In genomic region chr14:31576949-31577348, GRCh38 we compare ENCODE assay signal across 33 cellular contexts.
"Had no signal": no experiment of that assay in that cellular context is flagged by ENCODE, and none has a peak within 500 bp of the region (broad histone marks: within the 10 kb centered on the region; RNA-seq: fewer than 3 reads in every experiment).

No MANE protein-coding gene starts in this region.

- H3K27me3 Mint-ChIP-seq: activated B cell treated with CpG ODN at 0.5 μM for 24 hours; activated CD4-positive, alpha-beta memory T cell treated with anti-CD3 and anti-CD28 coated beads for 36 hours; activated CD8-positive, alpha-beta T cell treated with anti-CD3 and anti-CD28 coated beads for 36 hours; activated naive CD4-positive, alpha-beta T cell treated with anti-CD3 and anti-CD28 coated beads, Interleukin-2, amount 10 ng/mL, durations not matched to agents 7 days and 5 days; activated naive CD8-positive, alpha-beta T cell treated with anti-CD3 and anti-CD28 coated beads for 36 hours; activated T-cell treated with anti-CD3 and anti-CD28 coated beads, Interleukin-2, amount 50 U/mL, for 24 hours; activated T-helper 17 cell treated with anti-CD3 and anti-CD28 coated beads, Interleukin-2, amount 50 U/mL, for 72 hours had no signal

- H3K36me3 ChIP-seq: adrenal gland, brain microvascular endothelial cell had no signal

- H3K27ac ChIP-seq: body of pancreas, brain microvascular endothelial cell, VCaP had no signal

- H3K27me3 ChIP-seq: adrenal gland, body of pancreas, brain microvascular endothelial cell, breast epithelium had no signal

- H3K9me3 Mint-ChIP-seq: activated B cell treated with CpG ODN at 0.5 μM for 24 hours; activated CD4-positive, alpha-beta memory T cell treated with anti-CD3 and anti-CD28 coated beads for 36 hours; activated CD8-positive, alpha-beta T cell treated with anti-CD3 and anti-CD28 coated beads for 36 hours; activated naive CD4-positive, alpha-beta T cell treated with anti-CD3 and anti-CD28 coated beads, Interleukin-2, amount 10 ng/mL, durations not matched to agents 7 days and 5 days; activated naive CD4-positive, alpha-beta T cell treated with anti-CD3 and anti-CD28 coated beads, Interleukin-2, amount 50 U/mL, for 72 hours; activated naive CD8-positive, alpha-beta T cell treated with anti-CD3 and anti-CD28 coated beads for 36 hours; activated T-cell treated with anti-CD3 and anti-CD28 coated beads, Interleukin-2, amount 50 U/mL, for 24 hours; activated T-helper 1 cell treated with anti-CD3 and anti-CD28 coated beads, Interleukin-12 subunit alpha, Interleukin-12 subunit beta, Interleukin-2, Interleukin-4 antibody, amounts not matched to agents 30 ng/mL and 10 ng/mL and 1 ng/mL, durations not matched to agents 14 hours and 24 hours and 36 hours; activated T-helper 17 cell treated with anti-CD3 and anti-CD28 coated beads, Interleukin-2, amount 50 U/mL, for 72 hours; T-helper 1 cell treated with Interleukin-12 subunit alpha and Interleukin-12 subunit beta and Interleukin-4 antibody, amounts not matched to agents 30 μg/mL and 1 μg/mL, for 36 hours; T-helper 2 cell treated with Interferon-gamma antibody and Interleukin-4, amounts not matched to agents 5 μg/mL and 100 μg/mL, for 36 hours had no signal

- H3K4me3 ChIP-seq: adrenal gland, body of pancreas, breast epithelium had no signal

- H3K4me3 Mint-ChIP-seq: activated B cell treated with CpG ODN at 0.5 μM for 24 hours; activated CD4-positive, alpha-beta memory T cell treated with anti-CD3 and anti-CD28 coated beads for 36 hours; activated CD8-positive, alpha-beta T cell treated with anti-CD3 and anti-CD28 coated beads for 36 hours; activated naive CD4-positive, alpha-beta T cell treated with anti-CD3 and anti-CD28 coated beads, Interleukin-2, amount 10 ng/mL, durations not matched to agents 7 days and 5 days; activated naive CD8-positive, alpha-beta T cell treated with anti-CD3 and anti-CD28 coated beads for 36 hours; activated T-cell treated with anti-CD3 and anti-CD28 coated beads, Interleukin-2, amount 50 U/mL, for 24 hours; activated T-helper 1 cell treated with anti-CD3 and anti-CD28 coated beads, Interleukin-12 subunit alpha, Interleukin-12 subunit beta, Interleukin-2, Interleukin-4 antibody, amounts not matched to agents 30 ng/mL and 10 ng/mL and 1 ng/mL, durations not matched to agents 14 hours and 24 hours and 36 hours; activated T-helper 17 cell treated with anti-CD3 and anti-CD28 coated beads, Interleukin-2, amount 50 U/mL, for 72 hours; T-helper 1 cell treated with Interleukin-12 subunit alpha and Interleukin-12 subunit beta and Interleukin-4 antibody, amounts not matched to agents 30 μg/mL and 1 μg/mL, for 36 hours; T-helper 2 cell treated with Interferon-gamma antibody and Interleukin-4, amounts not matched to agents 5 μg/mL and 100 μg/mL, for 36 hours had no signal

- H3K9me3 ChIP-seq: adrenal gland, body of pancreas, breast epithelium had no signal

- H3K27ac Mint-ChIP-seq: activated B cell treated with CpG ODN at 0.5 μM for 24 hours; activated CD4-positive, alpha-beta memory T cell treated with anti-CD3 and anti-CD28 coated beads for 36 hours; activated CD8-positive, alpha-beta T cell treated with anti-CD3 and anti-CD28 coated beads for 36 hours; activated naive CD4-positive, alpha-beta T cell treated with anti-CD3 and anti-CD28 coated beads, Interleukin-2, amount 10 ng/mL, durations not matched to agents 7 days and 5 days; activated naive CD8-positive, alpha-beta T cell treated with anti-CD3 and anti-CD28 coated beads for 36 hours; activated T-cell treated with anti-CD3 and anti-CD28 coated beads, Interleukin-2, amount 50 U/mL, for 24 hours; activated T-helper 1 cell treated with anti-CD3 and anti-CD28 coated beads, Interleukin-12 subunit alpha, Interleukin-12 subunit beta, Interleukin-2, Interleukin-4 antibody, amounts not matched to agents 30 ng/mL and 10 ng/mL and 1 ng/mL, durations not matched to agents 14 hours and 24 hours and 36 hours; activated T-helper 17 cell treated with anti-CD3 and anti-CD28 coated beads, Interleukin-2, amount 50 U/mL, for 72 hours; T-helper 1 cell treated with Interleukin-12 subunit alpha and Interleukin-12 subunit beta and Interleukin-4 antibody, amounts not matched to agents 30 μg/mL and 1 μg/mL, for 36 hours; T-helper 2 cell treated with Interferon-gamma antibody and Interleukin-4, amounts not matched to agents 5 μg/mL and 100 μg/mL, for 36 hours had no signal

- H3K4me1 Mint-ChIP-seq: activated B cell treated with CpG ODN at 0.5 μM for 24 hours; activated naive CD4-positive, alpha-beta T cell treated with anti-CD3 and anti-CD28 coated beads, Interleukin-2, amount 10 ng/mL, durations not matched to agents 7 days and 5 days; activated T-helper 17 cell treated with anti-CD3 and anti-CD28 coated beads, Interleukin-2, amount 50 U/mL, for 72 hours had no signal

- DNase-seq: activated B cell treated with CpG ODN at 0.5 μM for 24 hours; activated CD4-positive, alpha-beta memory T cell treated with anti-CD3 and anti-CD28 coated beads for 36 hours; activated CD4-positive, alpha-beta T cell treated with anti-CD3 and anti-CD28 coated beads for 48 hours; activated CD4-positive, alpha-beta T cell treated with anti-CD3 and anti-CD28 coated beads, Interleukin-2, amount 50 U/mL, for 1 hour; activated CD4-positive, alpha-beta T cell treated with anti-CD3 and anti-CD28 coated beads, Interleukin-2, amount 50 U/mL, for 4 hours; activated CD4-positive, CD25-positive, alpha-beta regulatory T cell treated with anti-CD3 and anti-CD28 coated beads, Interleukin-2, amount 50 U/mL, for 72 hours; activated CD8-positive, alpha-beta memory T cell treated with anti-CD3 and anti-CD28 coated beads, Interleukin-2, amount 50 U/mL, for 4 hours; activated CD8-positive, alpha-beta T cell treated with anti-CD3 and anti-CD28 coated beads for 36 hours; activated effector memory CD4-positive, alpha-beta T cell treated with anti-CD3 and anti-CD28 coated beads, Interleukin-2, amount 50 U/mL, for 16 hours; activated gamma-delta T cell treated with Interleukin-2 at 50 U/mL for 16 hours; activated naive CD4-positive, alpha-beta T cell; activated naive CD4-positive, alpha-beta T cell treated with anti-CD3 and anti-CD28 coated beads, Interleukin-2, amount 10 ng/mL, durations not matched to agents 7 days and 5 days; activated naive CD8-positive, alpha-beta T cell treated with anti-CD3 and anti-CD28 coated beads for 36 hours; activated T-cell treated with anti-CD3 and anti-CD28 coated beads for 4 hours; activated T-cell treated with anti-CD3 and anti-CD28 coated beads, Interleukin-2, amount 50 U/mL, for 24 hours; activated T-cell treated with anti-CD3 and anti-CD28 coated beads, Interleukin-2, amount 50 U/mL, for 48 hours; amniotic stem cell; aorta; body of pancreas; brain microvascular endothelial cell; central memory CD4-positive, alpha-beta T cell; SW 1271; T-helper 1 cell; T-helper 2 cell; T-helper 9 cell had no signal

- ATAC-seq: activated CD8-positive, alpha-beta T cell treated with anti-CD3 and anti-CD28 coated beads for 36 hours; activated T-helper 17 cell treated with anti-CD3 and anti-CD28 coated beads, Interleukin-2, amount 50 U/mL, for 72 hours; body of pancreas had no signal

- H3K4me1 ChIP-seq: body of pancreas, breast epithelium had no signal
